1 cellular context compared by ENCODE assay signal in the genomic region with DNA sequence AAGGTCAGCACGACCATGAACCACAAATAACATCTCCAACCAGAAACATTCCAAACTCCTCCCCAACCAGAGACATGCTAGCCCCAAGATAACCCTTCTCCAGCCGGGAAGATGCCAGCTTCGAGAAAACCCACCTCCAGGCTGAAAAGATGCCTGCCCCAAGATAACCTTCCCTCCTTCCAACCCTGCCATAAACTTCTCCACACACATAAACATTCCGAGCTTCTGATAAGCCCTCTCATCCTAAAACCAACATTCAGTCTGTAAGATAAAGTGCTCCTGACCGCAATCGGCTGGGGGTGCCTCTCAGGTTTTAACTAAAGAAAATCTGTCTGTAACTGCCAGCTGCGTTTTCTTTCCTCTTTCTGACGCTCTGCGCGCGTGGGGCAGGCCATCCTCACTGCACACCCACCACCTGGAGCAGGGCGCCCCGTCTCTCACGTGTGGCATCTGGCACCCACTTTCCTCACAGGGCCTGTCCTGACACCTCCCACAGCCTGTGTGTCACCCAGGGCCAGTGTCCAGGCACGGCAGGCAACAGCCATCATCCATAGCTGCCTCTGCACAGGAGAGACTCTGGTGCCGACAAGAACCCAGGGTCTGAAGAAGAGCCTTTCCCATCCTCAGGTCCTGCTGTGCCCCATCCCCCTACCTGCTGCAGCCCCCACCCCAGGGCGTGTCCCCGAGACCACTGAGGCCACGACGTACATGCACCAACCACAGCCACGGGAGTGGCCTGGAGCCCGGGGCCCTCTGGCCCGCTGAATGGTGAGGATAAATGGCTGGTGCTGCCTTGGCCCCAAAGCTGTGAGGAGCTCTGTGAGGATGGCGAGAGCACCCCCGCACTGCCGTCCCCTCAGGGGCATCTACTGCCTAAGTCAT.
TF ChIP-seq lines count a peak whose summit lies in the region.

No MANE protein-coding gene starts in this region.

TF ChIP-seq in K562, 482 proteins besides CTCF, POLR2A, EP300 and RAD21 (continued from another document and continues in another):
- TF ChIP-seq, protein P1, sequence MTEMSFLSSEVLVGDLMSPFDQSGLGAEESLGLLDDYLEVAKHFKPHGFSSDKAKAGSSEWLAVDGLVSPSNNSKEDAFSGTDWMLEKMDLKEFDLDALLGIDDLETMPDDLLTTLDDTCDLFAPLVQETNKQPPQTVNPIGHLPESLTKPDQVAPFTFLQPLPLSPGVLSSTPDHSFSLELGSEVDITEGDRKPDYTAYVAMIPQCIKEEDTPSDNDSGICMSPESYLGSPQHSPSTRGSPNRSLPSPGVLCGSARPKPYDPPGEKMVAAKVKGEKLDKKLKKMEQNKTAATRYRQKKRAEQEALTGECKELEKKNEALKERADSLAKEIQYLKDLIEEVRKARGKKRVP (CRISPR knock-in tag; IDR thresholded peaks at IDR 0.05) = no peak
- TF ChIP-seq, protein P2, sequence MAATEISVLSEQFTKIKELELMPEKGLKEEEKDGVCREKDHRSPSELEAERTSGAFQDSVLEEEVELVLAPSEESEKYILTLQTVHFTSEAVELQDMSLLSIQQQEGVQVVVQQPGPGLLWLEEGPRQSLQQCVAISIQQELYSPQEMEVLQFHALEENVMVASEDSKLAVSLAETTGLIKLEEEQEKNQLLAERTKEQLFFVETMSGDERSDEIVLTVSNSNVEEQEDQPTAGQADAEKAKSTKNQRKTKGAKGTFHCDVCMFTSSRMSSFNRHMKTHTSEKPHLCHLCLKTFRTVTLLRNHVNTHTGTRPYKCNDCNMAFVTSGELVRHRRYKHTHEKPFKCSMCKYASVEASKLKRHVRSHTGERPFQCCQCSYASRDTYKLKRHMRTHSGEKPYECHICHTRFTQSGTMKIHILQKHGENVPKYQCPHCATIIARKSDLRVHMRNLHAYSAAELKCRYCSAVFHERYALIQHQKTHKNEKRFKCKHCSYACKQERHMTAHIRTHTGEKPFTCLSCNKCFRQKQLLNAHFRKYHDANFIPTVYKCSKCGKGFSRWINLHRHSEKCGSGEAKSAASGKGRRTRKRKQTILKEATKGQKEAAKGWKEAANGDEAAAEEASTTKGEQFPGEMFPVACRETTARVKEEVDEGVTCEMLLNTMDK (IDR thresholded peaks at IDR 0.05; ENCODE audit: borderline replicate concordance, insufficient read depth, low read depth, low read length, poor library complexity, severe bottlenecking) = no peak
- TF ChIP-seq ZNF12 (CRISPR knock-in tag; IDR thresholded peaks at IDR 0.05) (no peak), RBM34 (IDR thresholded peaks at IDR 0.05; ENCODE audit: borderline replicate concordance, insufficient read depth, low read length) (no peak), KLF10 (CRISPR knock-in tag; IDR thresholded peaks at IDR 0.05) (no peak), ZNF174 (CRISPR knock-in tag; IDR thresholded peaks at IDR 0.05) (no peak), ZKSCAN1 (IDR thresholded peaks at IDR 0.05; ENCODE audit: low read depth, low read length) (no peak), NCOA1 (IDR thresholded peaks at IDR 0.05; ENCODE audit: low read depth) (peak; percentile 45; the same call in 1 of the 2 replicates), ZNF165 (CRISPR knock-in tag; IDR thresholded peaks at IDR 0.05; ENCODE audit: borderline replicate concordance) (no peak), CBX1 (IDR thresholded peaks at IDR 0.05; ENCODE audit: low read depth) (no peak), CHD2 (IDR thresholded peaks at IDR 0.05; ENCODE audit: low read depth, low read length) (no peak), KDM1A (IDR thresholded peaks at IDR 0.05) (peak; percentile 95), POU5F1 (IDR thresholded peaks at IDR 0.05; ENCODE audit: borderline replicate concordance, low read depth, low read length, partially characterized antibody) (no peak), NFE2L1 (tag; IDR thresholded peaks at IDR 0.05; ENCODE audit: borderline replicate concordance, low read depth) (no peak), CBFB (CRISPR knock-in tag; IDR thresholded peaks at IDR 0.05) (no peak), RUNX1 (IDR thresholded peaks at IDR 0.05; ENCODE audit: low read depth) (no peak), KHSRP (IDR thresholded peaks at IDR 0.05) (no peak), ZNF217 (CRISPR knock-in tag; IDR thresholded peaks at IDR 0.05) (no peak), RCOR1 (IDR thresholded peaks at IDR 0.05; ENCODE audit: borderline replicate concordance in 1 of 2, low read depth in 2 of 2, low read length in 2 of 2) (peak; percentile 60 to 97; a peak in 2 of 4 replicates), HDAC8 (tag; IDR thresholded peaks at IDR 0.05) (no peak), TFAM (CRISPR knock-in tag; conservative IDR thresholded peaks at IDR 0.05) (no peak), ARID1B (IDR thresholded peaks at IDR 0.05) (peak; percentile 82), PTTG1 (tag; IDR thresholded peaks at IDR 0.05; ENCODE audit: low read depth) (no peak), SMAD3 (CRISPR knock-in tag; conservative IDR thresholded peaks at IDR 0.05) (no peak), THRAP3 (IDR thresholded peaks at IDR 0.05; ENCODE audit: borderline replicate concordance) (no peak)
- TF ChIP-seq, protein P3, sequence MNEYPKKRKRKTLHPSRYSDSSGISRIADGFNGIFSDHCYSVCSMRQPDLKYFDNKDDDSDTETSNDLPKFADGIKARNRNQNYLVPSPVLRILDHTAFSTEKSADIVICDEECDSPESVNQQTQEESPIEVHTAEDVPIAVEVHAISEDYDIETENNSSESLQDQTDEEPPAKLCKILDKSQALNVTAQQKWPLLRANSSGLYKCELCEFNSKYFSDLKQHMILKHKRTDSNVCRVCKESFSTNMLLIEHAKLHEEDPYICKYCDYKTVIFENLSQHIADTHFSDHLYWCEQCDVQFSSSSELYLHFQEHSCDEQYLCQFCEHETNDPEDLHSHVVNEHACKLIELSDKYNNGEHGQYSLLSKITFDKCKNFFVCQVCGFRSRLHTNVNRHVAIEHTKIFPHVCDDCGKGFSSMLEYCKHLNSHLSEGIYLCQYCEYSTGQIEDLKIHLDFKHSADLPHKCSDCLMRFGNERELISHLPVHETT (CRISPR knock-in tag; conservative IDR thresholded peaks at IDR 0.05 in 1 of 2, IDR thresholded peaks at IDR 0.05 in 1 of 2) = no peak; a peak in 1 of 4 replicates
- TF ChIP-seq, protein P4, sequence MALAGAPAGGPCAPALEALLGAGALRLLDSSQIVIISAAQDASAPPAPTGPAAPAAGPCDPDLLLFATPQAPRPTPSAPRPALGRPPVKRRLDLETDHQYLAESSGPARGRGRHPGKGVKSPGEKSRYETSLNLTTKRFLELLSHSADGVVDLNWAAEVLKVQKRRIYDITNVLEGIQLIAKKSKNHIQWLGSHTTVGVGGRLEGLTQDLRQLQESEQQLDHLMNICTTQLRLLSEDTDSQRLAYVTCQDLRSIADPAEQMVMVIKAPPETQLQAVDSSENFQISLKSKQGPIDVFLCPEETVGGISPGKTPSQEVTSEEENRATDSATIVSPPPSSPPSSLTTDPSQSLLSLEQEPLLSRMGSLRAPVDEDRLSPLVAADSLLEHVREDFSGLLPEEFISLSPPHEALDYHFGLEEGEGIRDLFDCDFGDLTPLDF (CRISPR knock-in tag; IDR thresholded peaks at IDR 0.05) = no peak
- TF ChIP-seq, protein P5, sequence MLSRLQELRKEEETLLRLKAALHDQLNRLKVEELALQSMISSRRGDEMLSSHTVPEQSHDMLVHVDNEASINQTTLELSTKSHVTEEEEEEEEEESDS (CRISPR knock-in tag; IDR thresholded peaks at IDR 0.05) = no peak
- TF ChIP-seq, protein P6, sequence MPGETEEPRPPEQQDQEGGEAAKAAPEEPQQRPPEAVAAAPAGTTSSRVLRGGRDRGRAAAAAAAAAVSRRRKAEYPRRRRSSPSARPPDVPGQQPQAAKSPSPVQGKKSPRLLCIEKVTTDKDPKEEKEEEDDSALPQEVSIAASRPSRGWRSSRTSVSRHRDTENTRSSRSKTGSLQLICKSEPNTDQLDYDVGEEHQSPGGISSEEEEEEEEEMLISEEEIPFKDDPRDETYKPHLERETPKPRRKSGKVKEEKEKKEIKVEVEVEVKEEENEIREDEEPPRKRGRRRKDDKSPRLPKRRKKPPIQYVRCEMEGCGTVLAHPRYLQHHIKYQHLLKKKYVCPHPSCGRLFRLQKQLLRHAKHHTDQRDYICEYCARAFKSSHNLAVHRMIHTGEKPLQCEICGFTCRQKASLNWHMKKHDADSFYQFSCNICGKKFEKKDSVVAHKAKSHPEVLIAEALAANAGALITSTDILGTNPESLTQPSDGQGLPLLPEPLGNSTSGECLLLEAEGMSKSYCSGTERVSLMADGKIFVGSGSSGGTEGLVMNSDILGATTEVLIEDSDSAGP (CRISPR knock-in tag; IDR thresholded peaks at IDR 0.05) = no peak
- TF ChIP-seq, protein P7, sequence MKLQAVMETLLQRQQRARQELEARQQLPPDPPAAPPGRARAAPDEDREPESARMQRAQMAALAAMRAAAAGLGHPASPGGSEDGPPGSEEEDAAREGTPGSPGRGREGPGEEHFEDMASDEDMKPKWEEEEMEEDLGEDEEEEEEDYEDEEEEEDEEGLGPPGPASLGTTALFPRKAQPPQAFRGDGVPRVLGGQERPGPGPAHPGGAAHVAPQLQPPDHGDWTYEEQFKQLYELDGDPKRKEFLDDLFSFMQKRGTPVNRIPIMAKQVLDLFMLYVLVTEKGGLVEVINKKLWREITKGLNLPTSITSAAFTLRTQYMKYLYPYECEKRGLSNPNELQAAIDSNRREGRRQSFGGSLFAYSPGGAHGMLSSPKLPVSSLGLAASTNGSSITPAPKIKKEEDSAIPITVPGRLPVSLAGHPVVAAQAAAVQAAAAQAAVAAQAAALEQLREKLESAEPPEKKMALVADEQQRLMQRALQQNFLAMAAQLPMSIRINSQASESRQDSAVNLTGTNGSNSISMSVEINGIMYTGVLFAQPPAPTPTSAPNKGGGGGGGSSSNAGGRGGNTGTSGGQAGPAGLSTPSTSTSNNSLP (IDR thresholded peaks at IDR 0.05; ENCODE audit: borderline replicate concordance, low read depth, low read length) = no peak
- TF ChIP-seq, protein P8, sequence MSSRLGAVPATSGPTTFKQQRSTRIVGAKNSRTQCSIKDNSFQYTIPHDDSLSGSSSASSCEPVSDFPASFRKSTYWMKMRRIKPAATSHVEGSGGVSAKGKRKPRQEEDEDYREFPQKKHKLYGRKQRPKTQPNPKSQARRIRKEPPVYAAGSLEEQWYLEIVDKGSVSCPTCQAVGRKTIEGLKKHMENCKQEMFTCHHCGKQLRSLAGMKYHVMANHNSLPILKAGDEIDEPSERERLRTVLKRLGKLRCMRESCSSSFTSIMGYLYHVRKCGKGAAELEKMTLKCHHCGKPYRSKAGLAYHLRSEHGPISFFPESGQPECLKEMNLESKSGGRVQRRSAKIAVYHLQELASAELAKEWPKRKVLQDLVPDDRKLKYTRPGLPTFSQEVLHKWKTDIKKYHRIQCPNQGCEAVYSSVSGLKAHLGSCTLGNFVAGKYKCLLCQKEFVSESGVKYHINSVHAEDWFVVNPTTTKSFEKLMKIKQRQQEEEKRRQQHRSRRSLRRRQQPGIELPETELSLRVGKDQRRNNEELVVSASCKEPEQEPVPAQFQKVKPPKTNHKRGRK (tag; IDR thresholded peaks at IDR 0.05) = no peak
- TF ChIP-seq, protein P9, sequence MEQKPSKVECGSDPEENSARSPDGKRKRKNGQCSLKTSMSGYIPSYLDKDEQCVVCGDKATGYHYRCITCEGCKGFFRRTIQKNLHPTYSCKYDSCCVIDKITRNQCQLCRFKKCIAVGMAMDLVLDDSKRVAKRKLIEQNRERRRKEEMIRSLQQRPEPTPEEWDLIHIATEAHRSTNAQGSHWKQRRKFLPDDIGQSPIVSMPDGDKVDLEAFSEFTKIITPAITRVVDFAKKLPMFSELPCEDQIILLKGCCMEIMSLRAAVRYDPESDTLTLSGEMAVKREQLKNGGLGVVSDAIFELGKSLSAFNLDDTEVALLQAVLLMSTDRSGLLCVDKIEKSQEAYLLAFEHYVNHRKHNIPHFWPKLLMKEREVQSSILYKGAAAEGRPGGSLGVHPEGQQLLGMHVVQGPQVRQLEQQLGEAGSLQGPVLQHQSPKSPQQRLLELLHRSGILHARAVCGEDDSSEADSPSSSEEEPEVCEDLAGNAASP (IDR thresholded peaks at IDR 0.05) = no peak
- TF ChIP-seq, protein P10, sequence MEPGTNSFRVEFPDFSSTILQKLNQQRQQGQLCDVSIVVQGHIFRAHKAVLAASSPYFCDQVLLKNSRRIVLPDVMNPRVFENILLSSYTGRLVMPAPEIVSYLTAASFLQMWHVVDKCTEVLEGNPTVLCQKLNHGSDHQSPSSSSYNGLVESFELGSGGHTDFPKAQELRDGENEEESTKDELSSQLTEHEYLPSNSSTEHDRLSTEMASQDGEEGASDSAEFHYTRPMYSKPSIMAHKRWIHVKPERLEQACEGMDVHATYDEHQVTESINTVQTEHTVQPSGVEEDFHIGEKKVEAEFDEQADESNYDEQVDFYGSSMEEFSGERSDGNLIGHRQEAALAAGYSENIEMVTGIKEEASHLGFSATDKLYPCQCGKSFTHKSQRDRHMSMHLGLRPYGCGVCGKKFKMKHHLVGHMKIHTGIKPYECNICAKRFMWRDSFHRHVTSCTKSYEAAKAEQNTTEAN (CRISPR knock-in tag; IDR thresholded peaks at IDR 0.05) = no peak
- TF ChIP-seq, protein P11, sequence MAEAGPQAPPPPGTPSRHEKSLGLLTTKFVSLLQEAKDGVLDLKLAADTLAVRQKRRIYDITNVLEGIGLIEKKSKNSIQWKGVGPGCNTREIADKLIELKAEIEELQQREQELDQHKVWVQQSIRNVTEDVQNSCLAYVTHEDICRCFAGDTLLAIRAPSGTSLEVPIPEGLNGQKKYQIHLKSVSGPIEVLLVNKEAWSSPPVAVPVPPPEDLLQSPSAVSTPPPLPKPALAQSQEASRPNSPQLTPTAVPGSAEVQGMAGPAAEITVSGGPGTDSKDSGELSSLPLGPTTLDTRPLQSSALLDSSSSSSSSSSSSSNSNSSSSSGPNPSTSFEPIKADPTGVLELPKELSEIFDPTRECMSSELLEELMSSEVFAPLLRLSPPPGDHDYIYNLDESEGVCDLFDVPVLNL (CRISPR knock-in tag; IDR thresholded peaks at IDR 0.05; ENCODE audit: low read depth) = no peak
- TF ChIP-seq, protein P12, sequence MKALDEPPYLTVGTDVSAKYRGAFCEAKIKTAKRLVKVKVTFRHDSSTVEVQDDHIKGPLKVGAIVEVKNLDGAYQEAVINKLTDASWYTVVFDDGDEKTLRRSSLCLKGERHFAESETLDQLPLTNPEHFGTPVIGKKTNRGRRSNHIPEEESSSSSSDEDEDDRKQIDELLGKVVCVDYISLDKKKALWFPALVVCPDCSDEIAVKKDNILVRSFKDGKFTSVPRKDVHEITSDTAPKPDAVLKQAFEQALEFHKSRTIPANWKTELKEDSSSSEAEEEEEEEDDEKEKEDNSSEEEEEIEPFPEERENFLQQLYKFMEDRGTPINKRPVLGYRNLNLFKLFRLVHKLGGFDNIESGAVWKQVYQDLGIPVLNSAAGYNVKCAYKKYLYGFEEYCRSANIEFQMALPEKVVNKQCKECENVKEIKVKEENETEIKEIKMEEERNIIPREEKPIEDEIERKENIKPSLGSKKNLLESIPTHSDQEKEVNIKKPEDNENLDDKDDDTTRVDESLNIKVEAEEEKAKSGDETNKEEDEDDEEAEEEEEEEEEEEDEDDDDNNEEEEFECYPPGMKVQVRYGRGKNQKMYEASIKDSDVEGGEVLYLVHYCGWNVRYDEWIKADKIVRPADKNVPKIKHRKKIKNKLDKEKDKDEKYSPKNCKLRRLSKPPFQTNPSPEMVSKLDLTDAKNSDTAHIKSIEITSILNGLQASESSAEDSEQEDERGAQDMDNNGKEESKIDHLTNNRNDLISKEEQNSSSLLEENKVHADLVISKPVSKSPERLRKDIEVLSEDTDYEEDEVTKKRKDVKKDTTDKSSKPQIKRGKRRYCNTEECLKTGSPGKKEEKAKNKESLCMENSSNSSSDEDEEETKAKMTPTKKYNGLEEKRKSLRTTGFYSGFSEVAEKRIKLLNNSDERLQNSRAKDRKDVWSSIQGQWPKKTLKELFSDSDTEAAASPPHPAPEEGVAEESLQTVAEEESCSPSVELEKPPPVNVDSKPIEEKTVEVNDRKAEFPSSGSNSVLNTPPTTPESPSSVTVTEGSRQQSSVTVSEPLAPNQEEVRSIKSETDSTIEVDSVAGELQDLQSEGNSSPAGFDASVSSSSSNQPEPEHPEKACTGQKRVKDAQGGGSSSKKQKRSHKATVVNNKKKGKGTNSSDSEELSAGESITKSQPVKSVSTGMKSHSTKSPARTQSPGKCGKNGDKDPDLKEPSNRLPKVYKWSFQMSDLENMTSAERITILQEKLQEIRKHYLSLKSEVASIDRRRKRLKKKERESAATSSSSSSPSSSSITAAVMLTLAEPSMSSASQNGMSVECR (CRISPR knock-in tag; IDR thresholded peaks at IDR 0.05) = no peak
